18 cellular contexts compared by ENCODE assay signal in genomic region chr3:53303957-53304356, GRCh38. TPM values are rescaled to one million over a fixed set of nuclear protein-coding genes. Genes with fewer than 3 reads are reported as not detected.
DNase-seq lines count a peak whose midpoint lies in the region; ATAC-seq and TF ChIP-seq lines count a peak whose summit lies in the region.
"Had no signal": no experiment of that assay in that cellular context is flagged by ENCODE, and none has a peak within 500 bp of the region (broad histone marks: within the 10 kb centered on the region; RNA-seq: fewer than 3 reads in every experiment).

No MANE protein-coding gene starts in this region.

- CTCF ChIA-PET in WTC11 (lab: Charles Lee), result interaction anchor here (1.0 kb wide), 1 partner anchor 483 kb away, joined by 3 read pairs; no protein-coding TSS in a partner anchor
- CTCF ChIA-PET in activated naive CD4-positive, alpha-beta T cell treated with anti-CD3 and anti-CD28 coated beads, Interleukin-2, amount 10 ng/mL, durations not matched to agents 7 days and 5 days (lab: Charles Lee), result no interaction called here

- TF ChIP-seq POLR2A in heart left ventricle (IDR thresholded peaks at IDR 0.05), result no peak

- no peak overlapping the region for H3K4me3 Mint-ChIP-seq in WTC11
- H3K4me3 Mint-ChIP-seq in CD14-positive monocyte, result no peak overlapping the region
- no peak overlapping the region for H3K4me3 Mint-ChIP-seq in activated naive CD4-positive, alpha-beta T cell treated with anti-CD3 and anti-CD28 coated beads, Interleukin-2, amount 10 ng/mL, durations not matched to agents 7 days and 5 days
- H3K4me3 Mint-ChIP-seq: CD8-positive, alpha-beta T cell; endodermal cell had no signal

- H3K4me1 Mint-ChIP-seq in WTC11, result no peaks in the 10 kb centered on the region
- peaks cover 6% of the 10 kb centered on the region for H3K4me1 Mint-ChIP-seq in CD14-positive monocyte
- H3K4me1 Mint-ChIP-seq in activated naive CD4-positive, alpha-beta T cell treated with anti-CD3 and anti-CD28 coated beads, Interleukin-2, amount 10 ng/mL, durations not matched to agents 7 days and 5 days, result no peaks in the 10 kb centered on the region
- H3K4me1 Mint-ChIP-seq: endodermal cell had no signal

- TF ChIP-seq CTCF in heart left ventricle (IDR thresholded peaks at IDR 0.05), result no peak
- TF ChIP-seq CTCF in WTC11 (IDR thresholded peaks at IDR 0.05), result no peak
- TF ChIP-seq CTCF in CD14-positive monocyte (IDR thresholded peaks at IDR 0.05), result no peak

- intact Hi-C loops in heart left ventricle (cut with DNase I), result loop anchor here in 1 of 10 donors (2.0 kb wide), 1 partner anchor 411 kb away; no protein-coding TSS in a partner anchor
- intact Hi-C loops in CD14-positive monocyte (cut with micrococcal nuclease), result loop anchor here in 1 of 2 donors (10.0 kb wide), 1 partner anchor 401 kb away; no protein-coding TSS in a partner anchor

- H3K9me3 ChIP-seq in heart left ventricle, result no peaks in the 10 kb centered on the region
- H3K9me3 ChIP-seq: spleen had no signal

- DNase-seq in COLO829 (ENCODE audit: low spot score) (peak; percentile 88), astrocyte of the hippocampus (ENCODE audit: low read depth, low spot score) (peak; percentile 20), heart left ventricle (no peak), pons (ENCODE audit: low spot score) (peak; percentile 69), WTC11 (ENCODE audit: low spot score) (no peak), CD14-positive monocyte (ENCODE audit: low spot score) (no peak)
- DNase-seq in stimulated activated naive CD4-positive, alpha-beta T cell treated with Interleukin-2 at 50 U/mL for 16 hours (lab: John Stamatoyannopoulos, UW), result no peak
- DNase-seq in activated naive CD4-positive, alpha-beta T cell treated with anti-CD3 and anti-CD28 coated beads, Interleukin-2, amount 10 ng/mL, durations not matched to agents 7 days and 5 days, result no peak
- DNase-seq: activated CD4-positive, alpha-beta T cell treated with anti-CD3 and anti-CD28 coated beads for 48 hours; activated naive CD4-positive, alpha-beta T cell treated with anti-CD3 and anti-CD28 coated beads, Interleukin-2, amount 50 U/mL, for 16 hours; activated T-cell treated with anti-CD3 and anti-CD28 coated beads for 4 hours; CD8-positive, alpha-beta T cell; endodermal cell; foreskin fibroblast; HCEC 1CT; NCI-H1092 treated with DMSO at 0.1 percent for 48 hours; posterior cingulate gyrus; spleen had no signal

- H3K9me3 Mint-ChIP-seq in WTC11 (no peaks in the 10 kb centered on the region), CD14-positive monocyte (no peaks in the 10 kb centered on the region)
- H3K9me3 Mint-ChIP-seq in activated naive CD4-positive, alpha-beta T cell treated with anti-CD3 and anti-CD28 coated beads, Interleukin-2, amount 10 ng/mL, durations not matched to agents 7 days and 5 days, result no peaks in the 10 kb centered on the region
- H3K9me3 Mint-ChIP-seq: CD8-positive, alpha-beta T cell; endodermal cell had no signal

- H3K36me3 Mint-ChIP-seq in WTC11 (peaks cover 34% of the 10 kb centered on the region), CD14-positive monocyte (peaks cover 46 to 60% of the 10 kb centered on the region in 2 donors)
- peaks cover 15% of the 10 kb centered on the region for H3K36me3 Mint-ChIP-seq in activated naive CD4-positive, alpha-beta T cell treated with anti-CD3 and anti-CD28 coated beads, Interleukin-2, amount 10 ng/mL, durations not matched to agents 7 days and 5 days

- H3K27ac ChIP-seq in heart left ventricle, result peak overlapping the region; percentile 16 to 82 (median 60)
- H3K27ac ChIP-seq: spleen had no signal

- peaks cover 0 to 87% (median 73%) of the 10 kb centered on the region in 9 donors for H3K36me3 ChIP-seq in heart left ventricle

- H3K27ac Mint-ChIP-seq in WTC11 (no peak overlapping the region), CD14-positive monocyte (peak overlapping the region in 2 of 7 donors; percentile 32 to 77)
- H3K27ac Mint-ChIP-seq in activated naive CD4-positive, alpha-beta T cell treated with anti-CD3 and anti-CD28 coated beads, Interleukin-2, amount 10 ng/mL, durations not matched to agents 7 days and 5 days, result no peak overlapping the region
- H3K27ac Mint-ChIP-seq: endodermal cell had no signal

- no peak overlapping the region for H3K4me3 ChIP-seq in heart left ventricle
- H3K4me3 ChIP-seq: spleen had no signal

- POLR2A ChIA-PET in WTC11 (lab: Charles Lee), result no interaction called here

- peak in 2 of 4 donors; percentile 46 to 52 for ATAC-seq in heart left ventricle
- no peak for ATAC-seq in WTC11
- ATAC-seq: CD8-positive, alpha-beta T cell had no signal

- no peaks in the 10 kb centered on the region for H3K27me3 ChIP-seq in heart left ventricle
- H3K27me3 ChIP-seq: spleen had no signal

- no peaks in the 10 kb centered on the region for H3K27me3 Mint-ChIP-seq in WTC11 (ENCODE audit: low read depth)
- H3K27me3 Mint-ChIP-seq in CD14-positive monocyte (ENCODE audit: low read depth in 3 of 3), result no peaks in the 10 kb centered on the region
- no peaks in the 10 kb centered on the region for H3K27me3 Mint-ChIP-seq in activated naive CD4-positive, alpha-beta T cell treated with anti-CD3 and anti-CD28 coated beads, Interleukin-2, amount 10 ng/mL, durations not matched to agents 7 days and 5 days

- 40 to 54% (median 48%) methylated on average over 3 of the region's 3 CpGs for WGBS in heart left ventricle, 4 donors

- peaks cover 0 to 27% (median 7%) of the 10 kb centered on the region in 12 donors for H3K4me1 ChIP-seq in heart left ventricle

TF ChIP-seq in WTC11, 78 proteins besides CTCF, POLR2A, EP300 and RAD21 (continues in another document):
- TF ChIP-seq, protein P1, sequence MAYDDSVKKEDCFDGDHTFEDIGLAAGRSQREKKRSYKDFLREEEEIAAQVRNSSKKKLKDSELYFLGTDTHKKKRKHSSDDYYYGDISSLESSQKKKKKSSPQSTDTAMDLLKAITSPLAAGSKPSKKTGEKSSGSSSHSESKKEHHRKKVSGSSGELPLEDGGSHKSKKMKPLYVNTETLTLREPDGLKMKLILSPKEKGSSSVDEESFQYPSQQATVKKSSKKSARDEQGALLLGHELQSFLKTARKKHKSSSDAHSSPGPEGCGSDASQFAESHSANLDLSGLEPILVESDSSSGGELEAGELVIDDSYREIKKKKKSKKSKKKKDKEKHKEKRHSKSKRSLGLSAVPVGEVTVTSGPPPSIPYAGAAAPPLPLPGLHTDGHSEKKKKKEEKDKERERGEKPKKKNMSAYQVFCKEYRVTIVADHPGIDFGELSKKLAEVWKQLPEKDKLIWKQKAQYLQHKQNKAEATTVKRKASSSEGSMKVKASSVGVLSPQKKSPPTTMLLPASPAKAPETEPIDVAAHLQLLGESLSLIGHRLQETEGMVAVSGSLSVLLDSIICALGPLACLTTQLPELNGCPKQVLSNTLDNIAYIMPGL (CRISPR knock-in tag; IDR thresholded peaks at IDR 0.05), result no peak
- TF ChIP-seq ZNF263 (CRISPR knock-in tag; IDR thresholded peaks at IDR 0.05; ENCODE audit: low read depth) (no peak), PREB (CRISPR knock-in tag; IDR thresholded peaks at IDR 0.05; ENCODE audit: borderline replicate concordance) (no peak), USF2 (CRISPR knock-in tag; IDR thresholded peaks at IDR 0.05) (no peak)
- TF ChIP-seq, protein P2, sequence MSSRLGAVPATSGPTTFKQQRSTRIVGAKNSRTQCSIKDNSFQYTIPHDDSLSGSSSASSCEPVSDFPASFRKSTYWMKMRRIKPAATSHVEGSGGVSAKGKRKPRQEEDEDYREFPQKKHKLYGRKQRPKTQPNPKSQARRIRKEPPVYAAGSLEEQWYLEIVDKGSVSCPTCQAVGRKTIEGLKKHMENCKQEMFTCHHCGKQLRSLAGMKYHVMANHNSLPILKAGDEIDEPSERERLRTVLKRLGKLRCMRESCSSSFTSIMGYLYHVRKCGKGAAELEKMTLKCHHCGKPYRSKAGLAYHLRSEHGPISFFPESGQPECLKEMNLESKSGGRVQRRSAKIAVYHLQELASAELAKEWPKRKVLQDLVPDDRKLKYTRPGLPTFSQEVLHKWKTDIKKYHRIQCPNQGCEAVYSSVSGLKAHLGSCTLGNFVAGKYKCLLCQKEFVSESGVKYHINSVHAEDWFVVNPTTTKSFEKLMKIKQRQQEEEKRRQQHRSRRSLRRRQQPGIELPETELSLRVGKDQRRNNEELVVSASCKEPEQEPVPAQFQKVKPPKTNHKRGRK (CRISPR knock-in tag; IDR thresholded peaks at IDR 0.05; ENCODE audit: borderline replicate concordance), result no peak

RNA-seq across cellular contexts. Expression of gene DCP1A, which starts 43.4 kb away (rescaled TPM):
- total RNA-seq in heart left ventricle, result 10 to 100 TPM; 13.2 to 23.7 (median 16.9) TPM
- polyA plus RNA-seq in heart left ventricle, result 10 to 100 TPM in 1 of 2 donors, 1 to 10 TPM in 1; 5.8 to 10.8 TPM
- total RNA-seq in WTC11 (2021), result 16.4 to 19.1 TPM (median 17.4 TPM) in 3 replicates
- polyA plus RNA-seq in CD14-positive monocyte, result 10 to 100 TPM; 19.3 to 25.4 TPM

RNA-seq across cellular contexts. Expression of gene TKT, which starts 48.1 kb away (rescaled TPM):
- total RNA-seq in heart left ventricle (100 to 1,000 TPM in 1 of 9 donors, 10 to 100 TPM in 8; 20.6 to 111 (median 36.6) TPM), WTC11 (2021) (1,040 to 1,222 TPM (median 1,204 TPM) in 3 replicates)
- polyA plus RNA-seq in heart left ventricle (100 to 1,000 TPM in 1 of 2 donors, 10 to 100 TPM in 1; 23.8 to 111 TPM), CD14-positive monocyte (100 to 1,000 TPM; 562 to 582 TPM)

Comparison
In these comparisons a context has a peak if more than half of its experiments do, and no peak if none do; other contexts are left out.
1. DNase-seq: peak in COLO829 (single experiment), astrocyte of the hippocampus (single experiment) and pons (single experiment); none in heart left ventricle (0 of 5), WTC11 (single experiment), stimulated activated naive CD4-positive, alpha-beta T cell treated with Interleukin-2 at 50 U/mL for 16 hours (single experiment), CD14-positive monocyte (single experiment) and activated naive CD4-positive, alpha-beta T cell treated with anti-CD3 and anti-CD28 coated beads, Interleukin-2, amount 10 ng/mL, durations not matched to agents 7 days and 5 days (single experiment).